Comparison of ENCODE assay signal across 10 cellular contexts in the genomic region with DNA sequence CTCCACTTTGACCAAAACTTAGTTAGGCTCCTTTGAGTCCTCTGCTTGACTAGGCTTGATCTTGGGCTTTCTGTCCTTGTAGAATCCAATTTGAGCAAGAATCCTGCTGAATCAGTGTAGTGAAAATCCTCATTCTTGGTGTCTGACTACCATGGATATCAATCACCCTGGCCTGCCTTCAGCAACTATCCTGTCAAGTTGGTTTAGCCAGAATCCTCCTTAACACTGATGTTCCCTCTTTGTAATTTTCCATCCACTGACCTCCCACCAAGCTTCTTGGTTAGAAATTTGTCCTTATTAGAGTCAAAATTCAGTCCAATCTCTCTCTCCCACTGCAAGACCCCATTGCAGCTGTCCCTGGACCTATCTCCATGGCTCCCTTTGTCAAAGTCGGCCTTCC. TPM values are rescaled to one million over a fixed set of nuclear protein-coding genes. Genes with fewer than 3 reads are reported as not detected.
DNase-seq lines count a peak whose midpoint lies in the region; ATAC-seq and TF ChIP-seq lines count a peak whose summit lies in the region.
"Had no signal": no experiment of that assay in that cellular context is flagged by ENCODE, and none has a peak within 500 bp of the region (broad histone marks: within the 10 kb centered on the region; RNA-seq: fewer than 3 reads in every experiment).

No MANE protein-coding gene starts in this region.

- TF ChIP-seq CTCF in OCI-LY3 (IDR thresholded peaks at IDR 0.05; ENCODE audit: low read depth, low read length) (no peak), esophagus muscularis mucosa (IDR thresholded peaks at IDR 0.05) (no peak)

- no peak for TF ChIP-seq EP300 in esophagus muscularis mucosa (IDR thresholded peaks at IDR 0.05)

- peaks cover 13% of the 10 kb centered on the region for H3K79me2 ChIP-seq in OCI-LY3 (ENCODE audit: low read length)

- H3K4me2 ChIP-seq in OCI-LY3 (ENCODE audit: low read length) = peak overlapping the region; percentile 31

- no peak for TF ChIP-seq POLR2A in esophagus muscularis mucosa (IDR thresholded peaks at IDR 0.05; ENCODE audit: low read depth)

- H3K27me3 ChIP-seq in OCI-LY3 (ENCODE audit: low read depth, low read length) (no peaks in the 10 kb centered on the region), esophagus muscularis mucosa (peaks cover 0 to 6% (median 0%) of the 10 kb centered on the region in 4 donors)
- H3K27me3 ChIP-seq: body of pancreas had no signal

- no peak overlapping the region for H3K27ac ChIP-seq in OCI-LY3 (ENCODE audit: low read length)
- peak overlapping the region; percentile 79 to 86 (median 82) for H3K27ac ChIP-seq in esophagus muscularis mucosa (replicated peaks in 1 of 4)

- DNase-seq in activated CD4-positive, alpha-beta T cell treated with anti-CD3 and anti-CD28 coated beads for 36 hours = no peak
- DNase-seq in activated CD4-positive, alpha-beta T cell treated with anti-CD3 and anti-CD28 coated beads for 1 hour = no peak
- DNase-seq in esophagus muscularis mucosa (ENCODE audit: extremely low spot score) (no peak), NCI-H1930 (lab: John Stamatoyannopoulos, UW) (no peak), NCI-H1105 (lab: John Stamatoyannopoulos, UW) (no peak)
- no peak for DNase-seq in stimulated activated naive B cell treated with anti-CD40 and anti-IgM and Interleukin-4, amounts not matched to agents 10 μg/mL and 1 μg/mL and 100 μg/mL, for 72 hours

- peaks cover 5% of the 10 kb centered on the region for H3K36me3 Mint-ChIP-seq in activated CD4-positive, alpha-beta T cell treated with anti-CD3 and anti-CD28 coated beads for 36 hours (ENCODE audit: low read depth)
- H3K36me3 Mint-ChIP-seq in stimulated activated naive B cell treated with anti-CD40 and anti-IgM and Interleukin-4, amounts not matched to agents 10 μg/mL and 1 μg/mL and 100 μg/mL, for 72 hours = peaks cover 0 to 3% of the 10 kb centered on the region in 2 donors

- H3K27ac Mint-ChIP-seq in activated CD4-positive, alpha-beta T cell treated with anti-CD3 and anti-CD28 coated beads for 36 hours = peak overlapping the region; percentile 87
- H3K27ac Mint-ChIP-seq in stimulated activated naive B cell treated with anti-CD40 and anti-IgM and Interleukin-4, amounts not matched to agents 10 μg/mL and 1 μg/mL and 100 μg/mL, for 72 hours = no peak overlapping the region

- POLR2A ChIA-PET in activated CD4-positive, alpha-beta T cell treated with anti-CD3 and anti-CD28 coated beads for 36 hours (lab: Charles Lee) = no interaction called here

- CTCF ChIA-PET in activated CD4-positive, alpha-beta T cell treated with anti-CD3 and anti-CD28 coated beads for 36 hours (lab: Charles Lee) = interaction anchor here (0.6 to 4.5 kb wide), 31 partner anchors 9 to 1073 kb away, joined by 3 to 44 read pairs (median 4); no protein-coding TSS in a partner anchor

- H3K4me1 Mint-ChIP-seq in activated CD4-positive, alpha-beta T cell treated with anti-CD3 and anti-CD28 coated beads for 36 hours = peaks cover 32% of the 10 kb centered on the region
- H3K4me1 Mint-ChIP-seq in stimulated activated naive B cell treated with anti-CD40 and anti-IgM and Interleukin-4, amounts not matched to agents 10 μg/mL and 1 μg/mL and 100 μg/mL, for 72 hours = peaks cover 11 to 27% of the 10 kb centered on the region in 2 donors

- intact Hi-C loops in activated CD4-positive, alpha-beta T cell treated with anti-CD3 and anti-CD28 coated beads for 36 hours (cut with DNase I, micrococcal nuclease) = loop anchor here (1.0 to 5.0 kb wide), 7 partner anchors 83 to 559 kb away; a partner anchor contains a TSS
- intact Hi-C loops in esophagus muscularis mucosa (cut with DNase I) = loop anchor here (5.0 kb wide), 2 partner anchors 171 to 301 kb away; no protein-coding TSS in a partner anchor

- H3K9me3 ChIP-seq in OCI-LY3 (ENCODE audit: insufficient read depth, low read length) (no peaks in the 10 kb centered on the region), esophagus muscularis mucosa (no peaks in the 10 kb centered on the region)
- H3K9me3 ChIP-seq: body of pancreas had no signal

- H3K4me3 ChIP-seq in OCI-LY3 (ENCODE audit: low read length) (peak overlapping the region; percentile 98), esophagus muscularis mucosa (peak overlapping the region; percentile 83 to 87 (median 86))

- H3K27me3 Mint-ChIP-seq in activated CD4-positive, alpha-beta T cell treated with anti-CD3 and anti-CD28 coated beads for 36 hours = no peaks in the 10 kb centered on the region
- H3K27me3 Mint-ChIP-seq in stimulated activated naive B cell treated with anti-CD40 and anti-IgM and Interleukin-4, amounts not matched to agents 10 μg/mL and 1 μg/mL and 100 μg/mL, for 72 hours = no peaks in the 10 kb centered on the region

- H3K9ac ChIP-seq in OCI-LY3 (ENCODE audit: low read length) = no peak overlapping the region

- H3K36me3 ChIP-seq in OCI-LY3 (replicated peaks; ENCODE audit: low read depth, low read length) (no peaks in the 10 kb centered on the region), esophagus muscularis mucosa (no peaks in the 10 kb centered on the region)

- 89% methylated on average over 1 of the region's 1 CpG for WGBS in esophagus muscularis mucosa

- no peaks in the 10 kb centered on the region for H4K20me1 ChIP-seq in OCI-LY3 (ENCODE audit: insufficient read depth, low read length)

- H2AFZ ChIP-seq in OCI-LY3 (ENCODE audit: low read depth, low read length) = peak overlapping the region; percentile 90

- H3K9me3 Mint-ChIP-seq in activated CD4-positive, alpha-beta T cell treated with anti-CD3 and anti-CD28 coated beads for 36 hours (ENCODE audit: low read depth) = no peaks in the 10 kb centered on the region
- H3K9me3 Mint-ChIP-seq in stimulated activated naive B cell treated with anti-CD40 and anti-IgM and Interleukin-4, amounts not matched to agents 10 μg/mL and 1 μg/mL and 100 μg/mL, for 72 hours = peaks cover 2 to 4% of the 10 kb centered on the region in 2 donors

- H3K4me3 Mint-ChIP-seq in activated CD4-positive, alpha-beta T cell treated with anti-CD3 and anti-CD28 coated beads for 36 hours = peak overlapping the region; percentile 92
- H3K4me3 Mint-ChIP-seq in stimulated activated naive B cell treated with anti-CD40 and anti-IgM and Interleukin-4, amounts not matched to agents 10 μg/mL and 1 μg/mL and 100 μg/mL, for 72 hours = peak overlapping the region; percentile 94 to 96

- H3K4me1 ChIP-seq in OCI-LY3 (ENCODE audit: low read length) (peaks cover 8% of the 10 kb centered on the region; the same call in 1 of the 2 replicates), esophagus muscularis mucosa (peaks cover 7 to 21% (median 20%) of the 10 kb centered on the region in 4 donors)

- peak; percentile 2 for ATAC-seq in activated CD4-positive, alpha-beta T cell treated with anti-CD3 and anti-CD28 coated beads for 36 hours
- ATAC-seq in stimulated activated naive B cell treated with anti-CD40 and anti-IgM and Interleukin-4, amounts not matched to agents 10 μg/mL and 1 μg/mL and 100 μg/mL, for 72 hours (replicated peaks) = peak; percentile 2 to 9
- ATAC-seq in GM18520 (IDR thresholded peaks at IDR 0.05; ENCODE audit: unreplicated experiment) = no peak

RNA-seq across cellular contexts. Expression of a gene that starts 0.5 kb away (rescaled TPM):
- total RNA-seq in activated CD4-positive, alpha-beta T cell treated with anti-CD3 and anti-CD28 coated beads for 36 hours = 10 to 100 TPM in 1 of 2 experiments, 1 to 10 TPM in 1; 10.0 to 12.9 TPM
- 10 to 100 TPM in 1 of 4 donors, 1 to 10 TPM in 3; 5.6 to 13.7 (median 7.4) TPM for total RNA-seq in esophagus muscularis mucosa

RNA-seq across cellular contexts. Expression of a gene that starts 39.2 kb away (rescaled TPM):
- under 1 TPM in 1 of 2 experiments, not detected in 1; 0.12 TPM for total RNA-seq in activated CD4-positive, alpha-beta T cell treated with anti-CD3 and anti-CD28 coated beads for 36 hours
- total RNA-seq in esophagus muscularis mucosa = under 1 TPM in 3 of 4 donors, not detected in 1; under 0.01 to 0.58 (median under 0.01) TPM
- total RNA-seq: A673 had no signal
